8 cellular contexts compared by ENCODE assay signal in genomic region chr11:33773399-33774355, GRCh38. TPM values are rescaled to one million over a fixed set of nuclear protein-coding genes. Genes with fewer than 3 reads are reported as not detected.
DNase-seq lines count a peak whose midpoint lies in the region; ATAC-seq, FAIRE-seq and TF ChIP-seq lines count a peak whose summit lies in the region.

No MANE protein-coding gene starts in this region.

- H3K27me3 Mint-ChIP-seq in immature natural killer cell (ENCODE audit: low read depth in 3 of 3), result peaks cover 7 to 15% (median 12%) of the 10 kb centered on the region in 3 donors

- no peak for FAIRE-seq in GM19239 (lab: Jason Lieb, UNC)

- ATAC-seq in GM19023 (IDR thresholded peaks at IDR 0.05; ENCODE audit: unreplicated experiment) (peak; percentile 42), HG03196 (IDR thresholded peaks at IDR 0.05; ENCODE audit: unreplicated experiment) (peak; percentile 32), body of pancreas (peak; percentile 60)

- H3K9ac ChIP-seq in SU-DHL-6 (ENCODE audit: low read length) (peak overlapping the region; percentile 62), smooth muscle cell (ENCODE audit: low read depth) (peak overlapping the region; percentile 79)

- peak overlapping the region; percentile 97 to 99 (median 97) for H3K4me3 Mint-ChIP-seq in immature natural killer cell

- TF ChIP-seq CTCF in SU-DHL-6 (IDR thresholded peaks at IDR 0.05; ENCODE audit: insufficient read depth, low read length, poor library complexity, severe bottlenecking) (no peak), body of pancreas (IDR thresholded peaks at IDR 0.05) (no peak), smooth muscle cell (IDR thresholded peaks at IDR 0.05; ENCODE audit: borderline replicate concordance, insufficient read depth, poor library complexity, severe bottlenecking) (no peak)

- no peaks in the 10 kb centered on the region for H3K27me3 ChIP-seq in SU-DHL-6 (ENCODE audit: low read length)
- H3K27me3 ChIP-seq in body of pancreas, result no peaks in the 10 kb centered on the region
- no peaks in the 10 kb centered on the region for H3K27me3 ChIP-seq in smooth muscle cell (ENCODE audit: low read depth)

- no peaks in the 10 kb centered on the region for H3K9me3 ChIP-seq in SU-DHL-6 (ENCODE audit: insufficient read depth, low read length)
- no peaks in the 10 kb centered on the region for H3K9me3 ChIP-seq in body of pancreas
- no peaks in the 10 kb centered on the region for H3K9me3 ChIP-seq in smooth muscle cell (replicated peaks; ENCODE audit: low read depth)

- H3K79me2 ChIP-seq in SU-DHL-6 (ENCODE audit: insufficient read depth, low read length) (no peaks in the 10 kb centered on the region), smooth muscle cell (ENCODE audit: low read depth) (peaks cover 28% of the 10 kb centered on the region)

- no peaks in the 10 kb centered on the region for H3K36me3 ChIP-seq in SU-DHL-6 (ENCODE audit: low read length)
- no peaks in the 10 kb centered on the region for H3K36me3 ChIP-seq in body of pancreas (replicated peaks in 1 of 2; ENCODE audit: insufficient read depth in 1 of 2, low read depth in 2 of 2)
- no peaks in the 10 kb centered on the region for H3K36me3 ChIP-seq in smooth muscle cell (ENCODE audit: low read depth)

- peaks cover 4 to 13% (median 12%) of the 10 kb centered on the region in 3 donors for H3K36me3 Mint-ChIP-seq in immature natural killer cell

- H3K9me2 ChIP-seq in SU-DHL-6 (replicated peaks; ENCODE audit: insufficient read depth, low read length), result no peaks in the 10 kb centered on the region

- H3K27ac ChIP-seq in SU-DHL-6 (ENCODE audit: low read depth, low read length) (no peak overlapping the region), body of pancreas (peak overlapping the region; percentile 21 to 84 (median 83)), smooth muscle cell (ENCODE audit: low read depth) (peak overlapping the region; percentile 59)

- H3K4me1 ChIP-seq in body of pancreas (peaks cover 38% of the 10 kb centered on the region), smooth muscle cell (ENCODE audit: low read depth) (peaks cover 8% of the 10 kb centered on the region)

- DNase-seq in Ammon's horn (ENCODE audit: low spot score) (peak; percentile 41), body of pancreas (peak in 1 of 4 donors; percentile 19), immature natural killer cell (peak; percentile 30 to 67 (median 43)), smooth muscle cell (lab: John Stamatoyannopoulos, UW; ENCODE audit: unreplicated experiment) (no peak), GM19239 (ENCODE audit: insufficient read length, low spot score) (no peak)

- H3K9me3 Mint-ChIP-seq in immature natural killer cell, result no peaks in the 10 kb centered on the region

- no peak for TF ChIP-seq POLR2A in body of pancreas (IDR thresholded peaks at IDR 0.05)

- H3K4me3 ChIP-seq in SU-DHL-6 (ENCODE audit: insufficient read depth, low read length, poor library complexity, severe bottlenecking) (peak overlapping the region; percentile 73), body of pancreas (peak overlapping the region; percentile 89 to 99), smooth muscle cell (peak overlapping the region; percentile 79)

- H3F3A ChIP-seq in SU-DHL-6 (ENCODE audit: insufficient read depth) (no peaks in the 10 kb centered on the region), smooth muscle cell (ENCODE audit: low read depth) (no peaks in the 10 kb centered on the region)

- peak overlapping the region; percentile 84 for H3K4me2 ChIP-seq in SU-DHL-6 (ENCODE audit: low read depth, low read length, poor library complexity, severe bottlenecking)
- peak overlapping the region; percentile 100 for H3K4me2 ChIP-seq in smooth muscle cell

- intact Hi-C loops in body of pancreas (cut with DNase I), result no loop called here

- H4K20me1 ChIP-seq in SU-DHL-6 (ENCODE audit: low read depth, low read length) (no peaks in the 10 kb centered on the region), smooth muscle cell (ENCODE audit: low read depth) (peaks cover 36% of the 10 kb centered on the region)

- H2AFZ ChIP-seq in SU-DHL-6 (ENCODE audit: low read depth, low read length, severe bottlenecking) (peak overlapping the region; percentile 77), smooth muscle cell (ENCODE audit: low read depth) (peak overlapping the region; percentile 94)

- 1% methylated on average over 24 to 53 of the region's 53 CpGs for WGBS in body of pancreas, 2 donors
- WGBS in smooth muscle cell (ENCODE audit: low lambda C conversion rate), result 7% methylated on average over 39 of the region's 53 CpGs

- H3K27ac Mint-ChIP-seq in immature natural killer cell, result peak overlapping the region; percentile 87 to 96 (median 95)

- H3K4me1 Mint-ChIP-seq in immature natural killer cell, result peaks cover 40 to 46% of the 10 kb centered on the region in 2 donors

RNA-seq across cellular contexts. Expression of gene FBXO3, which starts 0.6 kb away (rescaled TPM):
- total RNA-seq in body of pancreas, result 10 to 100 TPM; 24.7 to 40.5 TPM
- 10 to 100 TPM; 33.5 to 46.9 (median 36.9) TPM for polyA plus RNA-seq in immature natural killer cell
- total RNA-seq in smooth muscle cell, result 49.3 and 63.6 TPM in 2 replicates
- polyA plus RNA-seq in smooth muscle cell, result 28.8 and 38.5 TPM in 2 replicates

RNA-seq across cellular contexts. Expression of gene CD59, which starts 37.5 kb away (rescaled TPM):
- total RNA-seq in body of pancreas (100 to 1,000 TPM in 1 of 2 donors, 10 to 100 TPM in 1; 68.2 to 194 TPM), smooth muscle cell (504 and 563 TPM in 2 replicates)
- polyA plus RNA-seq in immature natural killer cell (10 to 100 TPM; 46.9 to 70.7 (median 54.9) TPM), smooth muscle cell (291 and 418 TPM in 2 replicates)

Comparison
In these comparisons a context has a peak if more than half of its experiments do, and no peak if none do; other contexts are left out.
1. DNase-seq: peak in Ammon's horn (single experiment) and immature natural killer cell (3 of 3); none in smooth muscle cell (single experiment) and GM19239 (single experiment).
2. Peak in every context shown above with its lines, with median percentiles within 50 percentile points of each other: ATAC-seq and H3K4me3 ChIP-seq.